Comparison of ENCODE assay signal across 30 cellular contexts in the genomic region with DNA sequence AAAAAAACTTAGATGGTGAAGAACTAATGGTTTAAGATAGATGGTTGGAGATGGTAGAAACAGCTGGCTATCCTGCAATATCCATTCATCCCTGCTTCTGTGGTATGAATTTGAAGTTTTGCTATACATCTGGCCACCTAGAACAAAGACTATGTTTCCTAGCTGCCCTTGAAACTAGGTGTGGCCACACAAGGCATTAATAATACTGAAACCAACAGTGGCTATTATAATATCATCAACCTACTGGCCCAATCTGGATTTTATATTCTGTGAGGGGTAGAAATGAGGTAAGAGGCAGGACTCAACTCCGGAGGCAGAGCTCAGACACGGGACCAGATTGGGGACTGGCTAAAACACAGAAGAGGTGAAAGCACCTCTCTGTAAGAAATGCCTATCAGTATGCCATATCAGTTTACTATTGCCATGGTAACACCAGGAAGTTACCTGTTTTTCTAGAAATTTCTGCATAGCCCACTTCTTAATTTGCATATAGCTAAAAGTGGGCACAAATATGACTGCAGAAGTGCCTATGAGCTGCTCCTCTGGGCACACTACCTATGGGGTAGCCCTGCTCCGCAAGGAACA. TPM values are rescaled to one million over a fixed set of nuclear protein-coding genes. Genes with fewer than 3 reads are reported as not detected.
DNase-seq lines count a peak whose midpoint lies in the region; ATAC-seq, FAIRE-seq and TF ChIP-seq lines count a peak whose summit lies in the region.
"Had no signal": no experiment of that assay in that cellular context is flagged by ENCODE, and none has a peak within 500 bp of the region (broad histone marks: within the 10 kb centered on the region; RNA-seq: fewer than 3 reads in every experiment).

No MANE protein-coding gene starts in this region.

- H3K4me1 ChIP-seq in K562 (replicated peaks in 1 of 2; ENCODE audit: control insufficient read depth in 2 of 2, insufficient read depth in 2 of 2, low read length in 2 of 2): peaks cover 9 to 28% of the 10 kb centered on the region in 2 experiments; a peak in 4 of 5 replicates
- H3K4me1 ChIP-seq: ascending aorta, esophagus squamous epithelium had no signal

- intact Hi-C loops in K562 (cut with micrococcal nuclease): no loop called here

- FAIRE-seq in K562 (lab: Jason Lieb, UNC): no peak
- FAIRE-seq: endometrium, HepG2 had no signal

- in situ Hi-C loops in K562 (cut with MboI): no loop called here

- WGBS in K562 (ENCODE audit: insufficient coverage, low coverage, missing lambda C conversion rate): 83% methylated on average over 3 of the region's 3 CpGs

- TF ChIP-seq CTCF in K562 (IDR thresholded peaks at IDR 0.05 in 2 of 3, conservative IDR thresholded peaks at IDR 0.05 in 1 of 3; ENCODE audit: insufficient read depth in 2 of 3, low read depth in 1 of 3, low read length in 3 of 3): no peak

- H3K9me3 ChIP-seq in K562 (replicated peaks; ENCODE audit: control insufficient read depth, insufficient read depth, low read depth, low read length): no peaks in the 10 kb centered on the region
- H3K9me3 ChIP-seq: ascending aorta, esophagus squamous epithelium had no signal

- no peak overlapping the region for H2AFZ ChIP-seq in K562 (ENCODE audit: low read depth, low read length)
- H2AFZ ChIP-seq: GM23248 had no signal

- no peak for TF ChIP-seq RAD21 in K562 (CRISPR knock-in tag; conservative IDR thresholded peaks at IDR 0.05 in 1 of 2, IDR thresholded peaks at IDR 0.05 in 1 of 2)

- H3K4me2 ChIP-seq in K562 (ENCODE audit: insufficient read depth, low read length): no peak overlapping the region

- no TSS peak for BruUV-seq in K562 (replicated peaks; lab: Mats Ljungman, UMichigan)

- no peaks in the 10 kb centered on the region for H3K27me3 ChIP-seq in K562 (ENCODE audit: control insufficient read depth in 2 of 2, insufficient read depth in 2 of 2, low read length in 2 of 2)
- H3K27me3 ChIP-seq: ascending aorta, esophagus squamous epithelium had no signal

- no peak for DNase-seq in K562 (ENCODE audit: extremely low read depth in 1 of 4, low spot score in 3 of 4)
- no peak for DNase-seq in dermis blood vessel endothelial cell
- DNase-seq in NCI-H2227 treated with DMSO at 0.1 percent for 48 hours (lab: John Stamatoyannopoulos, UW): no peak
- DNase-seq: activated CD4-positive, alpha-beta memory T cell treated with anti-CD3 and anti-CD28 coated beads, Interleukin-2, amount 10 ng/mL, durations not matched to agents 7 days and 5 days; activated CD4-positive, alpha-beta T cell treated with anti-CD3 and anti-CD28 coated beads for 1 hour; activated effector memory CD4-positive, alpha-beta T cell treated with anti-CD3 and anti-CD28 coated beads, Interleukin-2, amount 50 U/mL, for 16 hours; activated naive CD8-positive, alpha-beta T cell treated with anti-CD3 and anti-CD28 coated beads for 36 hours; activated T-cell treated with anti-CD3 and anti-CD28 coated beads, Interleukin-2, amount 50 U/mL, for 1 hour; C1 segment of cervical spinal cord; Calu3; caudate nucleus; esophagus squamous epithelium; foreskin melanocyte; GM23248; NCI-H146; NCI-H510A; OCI-M1; posterior cingulate gyrus; stimulated activated CD4-positive, alpha-beta T cell treated with anti-CD3 and anti-CD28 coated beads, Interleukin-15, amount 100 ng/mL, for 24 hours; stimulated activated naive CD4-positive, alpha-beta T cell; T-helper 2 cell had no signal

- H3K79me2 ChIP-seq in K562 (ENCODE audit: control insufficient read depth, insufficient read depth, low read length): peaks cover 18% of the 10 kb centered on the region; the same call in 1 of the 3 replicates

- H3K9me1 ChIP-seq in K562 (ENCODE audit: control insufficient read depth, insufficient read depth, low read length): no peaks in the 10 kb centered on the region

- H4K20me1 ChIP-seq in K562 (replicated peaks; ENCODE audit: control insufficient read depth, insufficient read depth, low read length): no peaks in the 10 kb centered on the region

- no peak for TF ChIP-seq EP300 in K562 (IDR thresholded peaks at IDR 0.05; ENCODE audit: low read length)

- POLR2A ChIA-PET in K562 (lab: Yijun Ruan, JAX): interaction anchor here (0.5 to 1.2 kb wide), 3 partner anchors 9 to 279 kb away, joined by 3 read pairs; a partner anchor contains a TSS

- ATAC-seq in GM18870 (IDR thresholded peaks at IDR 0.05; ENCODE audit: unreplicated experiment) (peak; percentile 39), GM21515 (IDR thresholded peaks at IDR 0.05; ENCODE audit: unreplicated experiment) (peak; percentile 49), HG03159 (IDR thresholded peaks at IDR 0.05; ENCODE audit: unreplicated experiment) (peak; percentile 74), K562 (no peak), GM21737 (IDR thresholded peaks at IDR 0.05; ENCODE audit: unreplicated experiment) (no peak)
- ATAC-seq: HepG2, left lobe of liver, SK-N-SH treated with all-trans-retinoic acid at 6 μM for 48 hours had no signal

- H3K4me3 ChIP-seq in K562: no peak overlapping the region
- H3K4me3 ChIP-seq: ascending aorta, esophagus squamous epithelium, GM23248 had no signal

- peak overlapping the region in 1 of 2 experiments; percentile 39; a peak in 1 of 4 replicates for H3K9ac ChIP-seq in K562 (ENCODE audit: insufficient read depth in 1 of 2, low read depth in 2 of 2, low read length in 2 of 2)
- H3K9ac ChIP-seq: GM23248 had no signal

- no peak overlapping the region for H3K27ac ChIP-seq in K562 (ENCODE audit: extremely low read depth, low read depth, low read length)
- H3K27ac ChIP-seq: ascending aorta, esophagus squamous epithelium, GM23248 had no signal

- H3K36me3 ChIP-seq in K562 (ENCODE audit: control insufficient read depth, insufficient read depth, low read length): no peaks in the 10 kb centered on the region; the same call in 2 of the 3 replicates
- H3K36me3 ChIP-seq: ascending aorta, esophagus squamous epithelium had no signal

- CTCF ChIA-PET in K562 (lab: Yijun Ruan, JAX; ENCODE audit: low intra/inter-chr PET ratio): no interaction called here

- TF ChIP-seq POLR2A in K562 (conservative IDR thresholded peaks at IDR 0.05): no peak

RNA-seq across cellular contexts. Expression of a gene that starts 8.4 kb away (rescaled TPM):
- total RNA-seq in K562 (2011; cell fraction: chromatin; rRNA removed; ENCODE audit: low replicate concordance): 18.4 and 50.8 TPM in 2 replicates
- total RNA-seq in K562 (2011; cell fraction: nucleolus; rRNA removed): 3.5 and 8.6 TPM in 2 replicates
- total RNA-seq in K562 (2011; cell fraction: nucleoplasm; rRNA removed): 11.1 and 17.0 TPM in 2 replicates
- total RNA-seq in K562 (2014; rRNA removed) (7.5 and 9.5 TPM in 2 replicates), K562 (2014; rRNA removed; fragmentation: Illumina TruSeq; extraction: Trizol) (18.7 and 22.0 TPM in 2 replicates), K562 (2015; rRNA removed; fragmentation: Illumina TruSeq; extraction: Trizol) (17.0 and 17.6 TPM in 2 replicates), K562 (2021) (13.2 and 13.4 TPM in 2 replicates), dermis blood vessel endothelial cell (28.6 and 31.4 TPM in 2 replicates)
- polyA plus RNA-seq in K562 (2011; rRNA removed) (13.1 and 20.9 TPM in 2 replicates), K562 (2014; fragmentation: Illumina TruSeq; extraction: Trizol) (13.6 and 16.4 TPM in 2 replicates), K562 (2014; fragmentation: Nextera tagmentation; extraction: Ambion mirVana) (1 to 10 TPM; 6.7 to 7.2 TPM), K562 (2014; rRNA removed) (14.3 and 21.1 TPM in 2 replicates)
- polyA plus RNA-seq in K562 (2011; cell fraction: cytosol; rRNA removed): 1.6 and 3.7 TPM in 2 replicates
- 16.0 and 16.4 TPM in 2 replicates for polyA plus RNA-seq in K562 (2011; cell fraction: nucleus; rRNA removed)
- polyA plus RNA-seq in K562 (2012): 18.4 and 20.6 TPM in 2 replicates
- polyA minus RNA-seq in K562 (2011; rRNA and poly(A)+ RNA removed): 12.7 and 17.3 TPM in 2 replicates
- polyA minus RNA-seq in K562 (2011; cell fraction: cytosol; rRNA and poly(A)+ RNA removed): 2.5 and 5.2 TPM in 2 replicates
- polyA minus RNA-seq in K562 (2011; cell fraction: nucleus; rRNA and poly(A)+ RNA removed): 12.5 and 22.4 TPM in 2 replicates

RNA-seq across cellular contexts. Expression of a gene that starts 8.8 kb away (rescaled TPM):
- 157 and 734 TPM in 2 replicates for total RNA-seq in K562 (2011; cell fraction: chromatin; rRNA removed; ENCODE audit: low replicate concordance)
- total RNA-seq in K562 (2011; cell fraction: nucleolus; rRNA removed): 85.2 and 108 TPM in 2 replicates
- total RNA-seq in K562 (2011; cell fraction: nucleoplasm; rRNA removed): 165 and 177 TPM in 2 replicates
- 145 and 201 TPM in 2 replicates for total RNA-seq in K562 (2014; rRNA removed)
- total RNA-seq in K562 (2014; rRNA removed; fragmentation: Illumina TruSeq; extraction: Trizol): 271 and 309 TPM in 2 replicates
- total RNA-seq in K562 (2015; rRNA removed; fragmentation: Illumina TruSeq; extraction: Trizol): 270 and 326 TPM in 2 replicates
- 162 and 176 TPM in 2 replicates for total RNA-seq in K562 (2021)
- 98.2 and 136 TPM in 2 replicates for polyA plus RNA-seq in K562 (2011; rRNA removed)
- 45.7 and 51.3 TPM in 2 replicates for polyA plus RNA-seq in K562 (2011; cell fraction: cytosol; rRNA removed)
- polyA plus RNA-seq in K562 (2011; cell fraction: nucleus; rRNA removed): 207 and 208 TPM in 2 replicates
- polyA plus RNA-seq in K562 (2012): 125 and 136 TPM in 2 replicates
- polyA plus RNA-seq in K562 (2014; fragmentation: Illumina TruSeq; extraction: Trizol): 233 and 347 TPM in 2 replicates
- 100 to 1,000 TPM in 1 of 2 experiments, 10 to 100 TPM in 1; 87.9 to 105 TPM for polyA plus RNA-seq in K562 (2014; fragmentation: Nextera tagmentation; extraction: Ambion mirVana)
- polyA plus RNA-seq in K562 (2014; rRNA removed): 185 and 198 TPM in 2 replicates
- polyA minus RNA-seq in K562 (2011; rRNA and poly(A)+ RNA removed): 113 and 150 TPM in 2 replicates
- polyA minus RNA-seq in K562 (2011; cell fraction: cytosol; rRNA and poly(A)+ RNA removed): 38.2 and 42.8 TPM in 2 replicates
- 168 and 288 TPM in 2 replicates for polyA minus RNA-seq in K562 (2011; cell fraction: nucleus; rRNA and poly(A)+ RNA removed)
- total RNA-seq in dermis blood vessel endothelial cell: 46.8 and 131 TPM in 2 replicates

RNA-seq across cellular contexts. Expression of a gene that starts 58.9 kb away (rescaled TPM):
- total RNA-seq in K562 (2011; cell fraction: chromatin; rRNA removed; ENCODE audit: low replicate concordance): 21.5 and 60.7 TPM in 2 replicates
- 11.2 and 16.4 TPM in 2 replicates for total RNA-seq in K562 (2011; cell fraction: nucleolus; rRNA removed)
- 32.6 and 56.4 TPM in 2 replicates for total RNA-seq in K562 (2011; cell fraction: nucleoplasm; rRNA removed)
- total RNA-seq in K562 (2014; rRNA removed) (20.7 and 22.7 TPM in 2 replicates), K562 (2014; rRNA removed; fragmentation: Illumina TruSeq; extraction: Trizol) (41.8 and 52.0 TPM in 2 replicates), K562 (2015; rRNA removed; fragmentation: Illumina TruSeq; extraction: Trizol) (34.8 and 35.6 TPM in 2 replicates), K562 (2021) (29.9 and 33.0 TPM in 2 replicates), dermis blood vessel endothelial cell (19.7 and 30.5 TPM in 2 replicates)
- polyA plus RNA-seq in K562 (2011; rRNA removed) (44.3 and 47.7 TPM in 2 replicates), K562 (2014; fragmentation: Illumina TruSeq; extraction: Trizol) (29.8 and 35.5 TPM in 2 replicates), K562 (2014; fragmentation: Nextera tagmentation; extraction: Ambion mirVana) (100 to 1,000 TPM in 1 of 2 experiments, 10 to 100 TPM in 1; 34.1 to 101 TPM), K562 (2014; rRNA removed) (16.4 and 16.8 TPM in 2 replicates)
- polyA plus RNA-seq in K562 (2011; cell fraction: cytosol; rRNA removed): 7.5 and 16.2 TPM in 2 replicates
- polyA plus RNA-seq in K562 (2011; cell fraction: nucleus; rRNA removed): 17.6 and 24.2 TPM in 2 replicates
- 18.5 and 20.9 TPM in 2 replicates for polyA plus RNA-seq in K562 (2012)
- polyA minus RNA-seq in K562 (2011; rRNA and poly(A)+ RNA removed): 41.9 and 51.8 TPM in 2 replicates
- 16.0 and 29.1 TPM in 2 replicates for polyA minus RNA-seq in K562 (2011; cell fraction: cytosol; rRNA and poly(A)+ RNA removed)
- 15.1 and 25.3 TPM in 2 replicates for polyA minus RNA-seq in K562 (2011; cell fraction: nucleus; rRNA and poly(A)+ RNA removed)
- total RNA-seq: ascending aorta had no signal

Comparison
In these comparisons a context has a peak if more than half of its experiments do, and no peak if none do; other contexts are left out.
1. ATAC-seq: peak in GM18870 (single experiment), GM21515 (single experiment) and HG03159 (single experiment); none in K562 (single experiment) and GM21737 (single experiment).